In genomic region chr15:51884517-51885236, GRCh38 we compare ENCODE assay signal across 10 cellular contexts. TPM values are rescaled to one million over a fixed set of nuclear protein-coding genes. Genes with fewer than 3 reads are reported as not detected.
DNase-seq lines count a peak whose midpoint lies in the region; TF ChIP-seq lines count a peak whose summit lies in the region.
"Had no signal": no experiment of that assay in that cellular context is flagged by ENCODE, and none has a peak within 500 bp of the region (broad histone marks: within the 10 kb centered on the region; RNA-seq: fewer than 3 reads in every experiment).

No MANE protein-coding gene starts in this region.

- H3K27me3 ChIP-seq in mammary epithelial cell (ENCODE audit: insufficient read depth, low read length) (no peaks in the 10 kb centered on the region), breast epithelium (no peaks in the 10 kb centered on the region), left ventricle myocardium inferior (ENCODE audit: low read depth) (no peaks in the 10 kb centered on the region), smooth muscle cell (ENCODE audit: low read depth) (no peaks in the 10 kb centered on the region)

- H3K4me2 ChIP-seq in mammary epithelial cell (ENCODE audit: insufficient read depth, low read depth, low read length) (no peak overlapping the region), smooth muscle cell (no peak overlapping the region)

- H2AFZ ChIP-seq in mammary epithelial cell (ENCODE audit: low read depth, low read length) (no peak overlapping the region), smooth muscle cell (ENCODE audit: low read depth) (no peak overlapping the region)

- H3F3A ChIP-seq in smooth muscle cell (ENCODE audit: low read depth), result no peaks in the 10 kb centered on the region

- BruUV-seq in mammary epithelial cell (replicated peaks; lab: Mats Ljungman, UMichigan), result no TSS peak

- intact Hi-C loops in mammary epithelial cell (cut with micrococcal nuclease) (no loop called here), breast epithelium (cut with DNase I; ENCODE audit: low total_unique reads) (no loop called here), left ventricle myocardium inferior (cut with micrococcal nuclease) (no loop called here)

- dilution Hi-C loops in mammary epithelial cell (cut with HindIII; ENCODE audit: low sequenced_read_pairs), result no loop called here

- H4K20me1 ChIP-seq in mammary epithelial cell (ENCODE audit: insufficient read depth, low read length) (no peaks in the 10 kb centered on the region), smooth muscle cell (ENCODE audit: low read depth) (peaks cover 58% of the 10 kb centered on the region)

- DNase-seq in mammary epithelial cell (peak; percentile 69), breast epithelium (ENCODE audit: low spot score in 2 of 2) (no peak), left ventricle myocardium inferior (no peak), smooth muscle cell (lab: John Stamatoyannopoulos, UW; ENCODE audit: unreplicated experiment) (no peak), SKM-1 (lab: John Stamatoyannopoulos, UW; ENCODE audit: unreplicated experiment) (no peak), NCI-H2081 (lab: John Stamatoyannopoulos, UW) (no peak)
- no peak for DNase-seq in activated CD4-positive, alpha-beta T cell treated with anti-CD3 and anti-CD28 coated beads for 48 hours
- DNase-seq: activated T-cell treated with anti-CD3 and anti-CD28 coated beads, Interleukin-2, amount 50 U/mL, for 48 hours; NCI-H1105 had no signal

- H3K9me3 ChIP-seq in mammary epithelial cell (replicated peaks; ENCODE audit: insufficient read depth, low read length) (no peaks in the 10 kb centered on the region), breast epithelium (no peaks in the 10 kb centered on the region), left ventricle myocardium inferior (replicated peaks) (no peaks in the 10 kb centered on the region), smooth muscle cell (replicated peaks; ENCODE audit: low read depth) (no peaks in the 10 kb centered on the region)

- in situ Hi-C loops in mammary epithelial cell (cut with MboI; ENCODE audit: low sequenced_read_pairs in 2 of 2), result loop anchor here in 1 of 2 donors (10.0 kb wide), 1 partner anchor 240 kb away; no protein-coding TSS in a partner anchor

- CTCF ChIA-PET in mammary epithelial cell (lab: Charles Lee; ENCODE audit: low non-redundant PET), result interaction anchor here (1.3 kb wide), 1 partner anchor 108 kb away, joined by 3 read pairs; no protein-coding TSS in a partner anchor

- H3K36me3 ChIP-seq in mammary epithelial cell (ENCODE audit: insufficient read depth, low read length) (peaks cover 3% of the 10 kb centered on the region), breast epithelium (no peaks in the 10 kb centered on the region), left ventricle myocardium inferior (peaks cover 2% of the 10 kb centered on the region), smooth muscle cell (ENCODE audit: low read depth) (peaks cover 8% of the 10 kb centered on the region)

- no peak overlapping the region for H3K4me3 ChIP-seq in mammary epithelial cell (replicated peaks in 1 of 3; ENCODE audit: insufficient read depth in 1 of 3, low read depth in 2 of 3, low read length in 3 of 3)
- no peak overlapping the region for H3K4me3 ChIP-seq in breast epithelium
- no peak overlapping the region for H3K4me3 ChIP-seq in left ventricle myocardium inferior
- no peak overlapping the region for H3K4me3 ChIP-seq in smooth muscle cell

- H3K79me2 ChIP-seq in mammary epithelial cell (ENCODE audit: insufficient read depth, low read length) (peaks cover 88% of the 10 kb centered on the region), smooth muscle cell (ENCODE audit: low read depth) (peaks cover 53% of the 10 kb centered on the region)

- H3K9ac ChIP-seq in mammary epithelial cell (ENCODE audit: insufficient read depth, low read length), result no peak overlapping the region
- H3K9ac ChIP-seq in smooth muscle cell (ENCODE audit: low read depth), result no peak overlapping the region

- no peak for TF ChIP-seq POLR2A in breast epithelium (IDR thresholded peaks at IDR 0.05)

- H3K4me1 ChIP-seq in mammary epithelial cell (ENCODE audit: insufficient read depth, low read length) (peaks cover 19% of the 10 kb centered on the region), breast epithelium (no peaks in the 10 kb centered on the region), left ventricle myocardium inferior (peaks cover 39% of the 10 kb centered on the region), smooth muscle cell (ENCODE audit: low read depth) (peaks cover 16% of the 10 kb centered on the region)

- no peak for TF ChIP-seq CTCF in mammary epithelial cell (conservative IDR thresholded peaks at IDR 0.05 in 1 of 2, IDR thresholded peaks at IDR 0.05 in 1 of 2; ENCODE audit: extremely low read depth in 1 of 2, insufficient read depth in 1 of 2, low read depth in 1 of 2, low read length in 2 of 2)
- TF ChIP-seq CTCF in breast epithelium (IDR thresholded peaks at IDR 0.05), result no peak
- TF ChIP-seq CTCF in VCaP (conservative IDR thresholded peaks at IDR 0.05), result no peak
- no peak for TF ChIP-seq CTCF in left ventricle myocardium inferior (IDR thresholded peaks at IDR 0.05; ENCODE audit: borderline replicate concordance)
- no peak for TF ChIP-seq CTCF in smooth muscle cell (IDR thresholded peaks at IDR 0.05; ENCODE audit: borderline replicate concordance, insufficient read depth, poor library complexity, severe bottlenecking)

- peak overlapping the region; percentile 6 for H3K27ac ChIP-seq in mammary epithelial cell (ENCODE audit: insufficient read depth, low read depth, low read length)
- no peak overlapping the region for H3K27ac ChIP-seq in breast epithelium
- H3K27ac ChIP-seq in VCaP, result peak overlapping the region; percentile 23; the same call in 1 of the 2 replicates
- H3K27ac ChIP-seq in left ventricle myocardium inferior (replicated peaks), result peak overlapping the region; percentile 58
- H3K27ac ChIP-seq in smooth muscle cell (ENCODE audit: low read depth), result peak overlapping the region; percentile 11

RNA-seq across cellular contexts. Expression of gene TMOD3, which starts 55.2 kb away (rescaled TPM):
- total RNA-seq in mammary epithelial cell (100 to 1,000 TPM in 1 of 2 donors, 10 to 100 TPM in 1; 50.3 to 124 TPM), breast epithelium (10 to 100 TPM; 24.9 to 31.4 (median 27.5) TPM), left ventricle myocardium inferior (30.9 TPM), smooth muscle cell (35.7 and 57.1 TPM in 2 replicates)
- polyA plus RNA-seq in mammary epithelial cell (22.2 TPM), smooth muscle cell (18.6 and 32.0 TPM in 2 replicates)
- 58.6 TPM for polyA minus RNA-seq in mammary epithelial cell

Comparison
In these comparisons a context has a peak if more than half of its experiments do, and no peak if none do; other contexts are left out.
1. H3K27ac ChIP-seq: peak in mammary epithelial cell (single experiment), VCaP (single experiment), left ventricle myocardium inferior (single experiment) and smooth muscle cell (single experiment); none in breast epithelium (0 of 2).